Comparison of ENCODE assay signal across 23 cellular contexts in the genomic region with DNA sequence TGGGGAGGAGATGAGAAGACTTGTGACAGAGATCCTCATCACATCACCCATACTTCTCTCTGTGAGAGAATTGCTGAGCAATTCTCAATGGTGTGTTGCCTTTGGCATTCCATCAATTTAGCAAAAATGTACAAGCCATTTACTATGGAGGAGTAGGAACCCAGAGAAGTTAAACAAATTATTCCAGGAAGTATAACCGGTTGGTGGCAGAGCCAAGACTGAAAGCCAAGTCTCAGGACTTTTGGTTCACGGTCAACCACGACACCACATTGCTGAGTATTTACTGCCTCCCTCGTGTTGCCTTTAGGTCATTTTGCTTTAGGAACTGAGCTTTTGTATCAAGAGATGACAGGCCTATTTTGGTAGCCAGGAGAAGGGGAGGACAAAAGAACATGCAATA.
"Had no signal": no experiment of that assay in that cellular context is flagged by ENCODE, and none has a peak within 500 bp of the region (broad histone marks: within the 10 kb centered on the region; RNA-seq: fewer than 3 reads in every experiment).

No MANE protein-coding gene starts in this region.

- H3K27me3 ChIP-seq: brain microvascular endothelial cell, cardiac muscle cell, Peyer's patch, SJCRH30 had no signal

- H3K4me2 ChIP-seq: KMS-11, SK-N-SH had no signal

- H3K27ac ChIP-seq: brain microvascular endothelial cell, cardiac muscle cell, KMS-11, Peyer's patch, RWPE1, SJCRH30 had no signal

- ATAC-seq: activated CD8-positive, alpha-beta T cell treated with anti-CD3 and anti-CD28 coated beads, Interleukin-2, amount 10 ng/mL, durations not matched to agents 7 days and 5 days had no signal

- FAIRE-seq: astrocyte had no signal

- DNase-seq: activated CD4-positive, alpha-beta T cell treated with anti-CD3 and anti-CD28 coated beads for 48 hours; activated CD4-positive, alpha-beta T cell treated with anti-CD3 and anti-CD28 coated beads, Interleukin-2, amount 50 U/mL, for 4 hours; activated CD4-positive, CD25-positive, alpha-beta regulatory T cell treated with anti-CD3 and anti-CD28 coated beads, Interleukin-2, amount 50 U/mL, for 72 hours; activated CD8-positive, alpha-beta memory T cell treated with anti-CD3 and anti-CD28 coated beads, Interleukin-2, amount 50 U/mL, for 48 hours; activated CD8-positive, alpha-beta T cell treated with anti-CD3 and anti-CD28 coated beads, Interleukin-2, amount 10 ng/mL, durations not matched to agents 7 days and 5 days; activated naive CD4-positive, alpha-beta T cell; activated T-cell treated with anti-CD3 and anti-CD28 coated beads, Interleukin-2, amount 50 U/mL, for 1 hour; brain microvascular endothelial cell; NCI-H1092 treated with DMSO at 0.1 percent for 48 hours; NCI-H1417 treated with DMSO at 0.1 percent for 48 hours; NCI-H1694; NCI-H2029 treated with DMSO at 0.1 percent for 48 hours; NCI-H510A treated with DMSO at 0.1 percent for 48 hours; NCI-H69; Peyer's patch; Right ventricle myocardium superior; SJCRH30; SK-N-SH; T-helper 1 cell had no signal

- H3K4me1 ChIP-seq: Peyer's patch had no signal

- H3K9ac ChIP-seq: KMS-11, SK-N-SH had no signal

- H3K36me3 ChIP-seq: brain microvascular endothelial cell, cardiac muscle cell, Peyer's patch, SJCRH30 had no signal

- H3K4me3 ChIP-seq: cardiac muscle cell, Peyer's patch, SJCRH30 had no signal

- H3K9me3 ChIP-seq: Peyer's patch, SJCRH30, SK-N-SH had no signal
